Comparison of ENCODE assay signal across 33 cellular contexts in genomic region chr5:82459626-82460025, GRCh38.
"Had no signal": no experiment of that assay in that cellular context is flagged by ENCODE, and none has a peak within 500 bp of the region (broad histone marks: within the 10 kb centered on the region; RNA-seq: fewer than 3 reads in every experiment).

No MANE protein-coding gene starts in this region.

- H3K27ac ChIP-seq: brain microvascular endothelial cell, coronary artery, dorsolateral prefrontal cortex, esophagus muscularis mucosa, foreskin keratinocyte, gastrocnemius medialis, WERI-Rb-1 had no signal

- FAIRE-seq: astrocyte, bronchial epithelial cell had no signal

- H3K27me3 ChIP-seq: brain microvascular endothelial cell, dorsolateral prefrontal cortex, esophagus muscularis mucosa, foreskin keratinocyte, gastrocnemius medialis had no signal

- H3K27ac Mint-ChIP-seq: activated B cell treated with CpG ODN at 0.5 μM for 24 hours; activated CD8-positive, alpha-beta T cell treated with anti-CD3 and anti-CD28 coated beads for 36 hours; activated naive CD8-positive, alpha-beta T cell; activated T-helper 17 cell treated with anti-CD3 and anti-CD28 coated beads, Interleukin-2, amount 50 U/mL, for 72 hours; dendritic cell treated with granulocyte-macrophage colony-stimulating factor and Interleukin-4, amounts not matched to agents 40 ng/mL and 50 ng/mL, for 4 days; endodermal cell; T-helper 17 cell; T-helper 2 cell treated with Interferon-gamma antibody and Interleukin-4, amounts not matched to agents 5 μg/mL and 100 μg/mL, for 36 hours had no signal

- H3K36me3 ChIP-seq: brain microvascular endothelial cell, esophagus muscularis mucosa, gastrocnemius medialis, WERI-Rb-1 had no signal

- H3K4me3 Mint-ChIP-seq: activated B cell treated with CpG ODN at 0.5 μM for 24 hours; activated CD8-positive, alpha-beta T cell treated with anti-CD3 and anti-CD28 coated beads for 36 hours; activated naive CD8-positive, alpha-beta T cell; activated T-cell treated with anti-CD3 and anti-CD28 coated beads, Interleukin-2, amount 50 U/mL, for 4 hours; activated T-helper 17 cell treated with anti-CD3 and anti-CD28 coated beads, Interleukin-2, amount 50 U/mL, for 72 hours; central memory CD8-positive, alpha-beta T cell; dendritic cell treated with granulocyte-macrophage colony-stimulating factor and Interleukin-4, amounts not matched to agents 40 ng/mL and 50 ng/mL, for 4 days; endodermal cell; T-helper 17 cell; T-helper 2 cell treated with Interferon-gamma antibody and Interleukin-4, amounts not matched to agents 5 μg/mL and 100 μg/mL, for 36 hours had no signal

- DNase-seq: activated B cell treated with CpG ODN at 0.5 μM for 24 hours; activated CD4-positive, alpha-beta T cell treated with anti-CD3 and anti-CD28 coated beads for 48 hours; activated CD4-positive, alpha-beta T cell treated with anti-CD3 and anti-CD28 coated beads, Interleukin-2, amount 50 U/mL, for 1 hour; activated CD4-positive, alpha-beta T cell treated with anti-CD3 and anti-CD28 coated beads, Interleukin-2, amount 50 U/mL, for 48 hours; activated CD8-positive, alpha-beta memory T cell treated with anti-CD3 and anti-CD28 coated beads for 24 hours; activated CD8-positive, alpha-beta T cell treated with anti-CD3 and anti-CD28 coated beads for 36 hours; activated effector memory CD4-positive, alpha-beta T cell treated with Interleukin-2 at 50 U/mL for 16 hours; activated gamma-delta T cell treated with Interleukin-2 at 50 U/mL for 16 hours; activated naive CD4-positive, alpha-beta T cell treated with anti-CD3 and anti-CD28 coated beads, Interleukin-2, amount 50 U/mL, for 16 hours; activated naive CD4-positive, alpha-beta T cell treated with Interleukin-2 at 50 U/mL for 16 hours; activated T-cell treated with anti-CD3 and anti-CD28 coated beads, Interleukin-2, amount 50 U/mL, for 4 hours; amniotic stem cell; anterior cingulate cortex; brain microvascular endothelial cell; dorsolateral prefrontal cortex; effector memory CD4-positive, alpha-beta T cell; endodermal cell; erythroblast; foreskin keratinocyte; gastrocnemius medialis; head of caudate nucleus; T-helper 17 cell; T1000; WERI-Rb-1 had no signal

- H3K4me3 ChIP-seq: coronary artery, dorsolateral prefrontal cortex, esophagus muscularis mucosa, gastrocnemius medialis had no signal

- H3K36me3 Mint-ChIP-seq: activated naive CD8-positive, alpha-beta T cell had no signal

- H3K4me1 ChIP-seq: esophagus muscularis mucosa, foreskin keratinocyte, gastrocnemius medialis had no signal

- H3K9me3 ChIP-seq: gastrocnemius medialis had no signal

- H3K4me1 Mint-ChIP-seq: activated B cell treated with CpG ODN at 0.5 μM for 24 hours; activated T-helper 17 cell treated with anti-CD3 and anti-CD28 coated beads, Interleukin-2, amount 50 U/mL, for 72 hours; central memory CD8-positive, alpha-beta T cell; endodermal cell; T-helper 17 cell had no signal

- H3K27me3 Mint-ChIP-seq: activated B cell treated with CpG ODN at 0.5 μM for 24 hours; activated CD8-positive, alpha-beta T cell treated with anti-CD3 and anti-CD28 coated beads for 36 hours; activated naive CD8-positive, alpha-beta T cell; central memory CD8-positive, alpha-beta T cell; dendritic cell treated with granulocyte-macrophage colony-stimulating factor and Interleukin-4, amounts not matched to agents 40 ng/mL and 50 ng/mL, for 4 days; T-helper 17 cell had no signal
